In genomic region chr1:26275580-26276431, GRCh38 we compare ENCODE assay signal across 8 cellular contexts. TPM values are rescaled to one million over a fixed set of nuclear protein-coding genes. Genes with fewer than 3 reads are reported as not detected.
DNase-seq lines count a peak whose midpoint lies in the region; ATAC-seq and TF ChIP-seq lines count a peak whose summit lies in the region.

No MANE protein-coding gene starts in this region.

- no peaks in the 10 kb centered on the region for H3K27me3 Mint-ChIP-seq in activated T-helper 1 cell treated with anti-CD3 and anti-CD28 coated beads, Interleukin-12 subunit alpha, Interleukin-12 subunit beta, Interleukin-2, Interleukin-4 antibody, amounts not matched to agents 30 ng/mL and 10 ng/mL and 1 ng/mL, durations not matched to agents 14 hours and 24 hours and 36 hours (ENCODE audit: insufficient read depth)
- no peaks in the 10 kb centered on the region for H3K27me3 Mint-ChIP-seq in naive thymus-derived CD8-positive, alpha-beta T cell

- H3K27ac Mint-ChIP-seq in activated T-helper 1 cell treated with anti-CD3 and anti-CD28 coated beads, Interleukin-12 subunit alpha, Interleukin-12 subunit beta, Interleukin-2, Interleukin-4 antibody, amounts not matched to agents 30 ng/mL and 10 ng/mL and 1 ng/mL, durations not matched to agents 14 hours and 24 hours and 36 hours = peak overlapping the region; percentile 97
- H3K27ac Mint-ChIP-seq in naive thymus-derived CD8-positive, alpha-beta T cell = peak overlapping the region; percentile 57 to 98 (median 94)

- POLR2A ChIA-PET in naive thymus-derived CD8-positive, alpha-beta T cell (lab: Charles Lee) = interaction anchor here (0.6 to 30.4 kb wide), 8 partner anchors 13 to 199 kb away, joined by 3 to 2161 read pairs (median 4); partner anchors contain the start of genes CD52, HMGN2 and UBXN11

- H3K4me1 Mint-ChIP-seq in activated T-helper 1 cell treated with anti-CD3 and anti-CD28 coated beads, Interleukin-12 subunit alpha, Interleukin-12 subunit beta, Interleukin-2, Interleukin-4 antibody, amounts not matched to agents 30 ng/mL and 10 ng/mL and 1 ng/mL, durations not matched to agents 14 hours and 24 hours and 36 hours (ENCODE audit: low read depth) = peaks cover 56% of the 10 kb centered on the region
- H3K4me1 Mint-ChIP-seq in naive thymus-derived CD8-positive, alpha-beta T cell = peaks cover 22 to 58% (median 52%) of the 10 kb centered on the region in 4 donors

- peak; percentile 47 to 51 for ATAC-seq in naive thymus-derived CD8-positive, alpha-beta T cell
- ATAC-seq in GM21360 (IDR thresholded peaks at IDR 0.05; ENCODE audit: unreplicated experiment) = no peak

- DNase-seq in DMS114 treated with DMSO at 0.1 percent for 48 hours (lab: John Stamatoyannopoulos, UW; ENCODE audit: unreplicated experiment) (peak; percentile 71), HPDE6-E6E7 (ENCODE audit: extremely low spot score) (peak; percentile 83), fibroblast of gingiva (ENCODE audit: low read depth) (peak; percentile 94)
- DNase-seq in activated T-helper 1 cell treated with anti-CD3 and anti-CD28 coated beads, Interleukin-12 subunit alpha, Interleukin-12 subunit beta, Interleukin-2, Interleukin-4 antibody, amounts not matched to agents 30 ng/mL and 10 ng/mL and 1 ng/mL, durations not matched to agents 14 hours and 24 hours and 36 hours (ENCODE audit: low spot score) = peak; percentile 64
- peak; percentile 61 to 85 (median 74) for DNase-seq in naive thymus-derived CD8-positive, alpha-beta T cell
- DNase-seq in stimulated activated naive CD4-positive, alpha-beta T cell (lab: John Stamatoyannopoulos, UW) = peak; percentile 49 to 77 (median 70)

- H3K4me3 Mint-ChIP-seq in activated T-helper 1 cell treated with anti-CD3 and anti-CD28 coated beads, Interleukin-12 subunit alpha, Interleukin-12 subunit beta, Interleukin-2, Interleukin-4 antibody, amounts not matched to agents 30 ng/mL and 10 ng/mL and 1 ng/mL, durations not matched to agents 14 hours and 24 hours and 36 hours = peak overlapping the region; percentile 74
- H3K4me3 Mint-ChIP-seq in naive thymus-derived CD8-positive, alpha-beta T cell = peak overlapping the region in 9 of 10 donors; percentile 24 to 81 (median 69)

- intact Hi-C loops in activated T-helper 1 cell treated with anti-CD3 and anti-CD28 coated beads, Interleukin-12 subunit alpha, Interleukin-12 subunit beta, Interleukin-2, Interleukin-4 antibody, amounts not matched to agents 30 ng/mL and 10 ng/mL and 1 ng/mL, durations not matched to agents 14 hours and 24 hours and 36 hours (cut with micrococcal nuclease) = loop anchor here (1.0 to 2.0 kb wide), 10 partner anchors 8 to 165 kb away; partner anchors contain the start of genes CEP85, PDIK1L and UBXN11

- H3K36me3 Mint-ChIP-seq in activated T-helper 1 cell treated with anti-CD3 and anti-CD28 coated beads, Interleukin-12 subunit alpha, Interleukin-12 subunit beta, Interleukin-2, Interleukin-4 antibody, amounts not matched to agents 30 ng/mL and 10 ng/mL and 1 ng/mL, durations not matched to agents 14 hours and 24 hours and 36 hours (ENCODE audit: low read depth) = peaks cover 38% of the 10 kb centered on the region
- peaks cover 0 to 29% (median 6%) of the 10 kb centered on the region in 3 donors for H3K36me3 Mint-ChIP-seq in naive thymus-derived CD8-positive, alpha-beta T cell

- H3K9me3 Mint-ChIP-seq in activated T-helper 1 cell treated with anti-CD3 and anti-CD28 coated beads, Interleukin-12 subunit alpha, Interleukin-12 subunit beta, Interleukin-2, Interleukin-4 antibody, amounts not matched to agents 30 ng/mL and 10 ng/mL and 1 ng/mL, durations not matched to agents 14 hours and 24 hours and 36 hours = no peaks in the 10 kb centered on the region
- H3K9me3 Mint-ChIP-seq in naive thymus-derived CD8-positive, alpha-beta T cell = no peaks in the 10 kb centered on the region

TF ChIP-seq in PFSK-1, 5 proteins besides CTCF, POLR2A, EP300 and RAD21:
- TF ChIP-seq SIN3A (IDR thresholded peaks at IDR 0.05; ENCODE audit: borderline replicate concordance, insufficient read depth, low read length) (peak; percentile 47; the same call in 1 of the 2 replicates), POLR2AphosphoS5 (IDR thresholded peaks at IDR 0.05; ENCODE audit: low read depth, low read length) (no peak)

RNA-seq across cellular contexts. Expression of gene SH3BGRL3, which starts 4.1 kb away (rescaled TPM):
- 129 TPM for polyA plus RNA-seq in PFSK-1 (2012; ENCODE audit: insufficient read length, low read depth)
- total RNA-seq in activated T-helper 1 cell treated with anti-CD3 and anti-CD28 coated beads, Interleukin-12 subunit alpha, Interleukin-12 subunit beta, Interleukin-2, Interleukin-4 antibody, amounts not matched to agents 30 ng/mL and 10 ng/mL and 1 ng/mL, durations not matched to agents 14 hours and 24 hours and 36 hours = 551 and 575 TPM in 2 replicates
- 100 to 1,000 TPM; 250 to 255 TPM for total RNA-seq in naive thymus-derived CD8-positive, alpha-beta T cell
- polyA plus RNA-seq in naive thymus-derived CD8-positive, alpha-beta T cell = 100 to 1,000 TPM; 805 to 925 (median 916) TPM

RNA-seq across cellular contexts. Expression of gene UBXN11, which starts 30.6 kb away (rescaled TPM):
- polyA plus RNA-seq in PFSK-1 (2012; ENCODE audit: insufficient read length, low read depth) = 8.9 TPM
- total RNA-seq in activated T-helper 1 cell treated with anti-CD3 and anti-CD28 coated beads, Interleukin-12 subunit alpha, Interleukin-12 subunit beta, Interleukin-2, Interleukin-4 antibody, amounts not matched to agents 30 ng/mL and 10 ng/mL and 1 ng/mL, durations not matched to agents 14 hours and 24 hours and 36 hours = 14.8 and 22.1 TPM in 2 replicates
- total RNA-seq in naive thymus-derived CD8-positive, alpha-beta T cell = 100 to 1,000 TPM; 121 to 129 TPM
- 10 to 100 TPM in 2 of 3 donors, 1 to 10 TPM in 1; 9.1 to 14.7 (median 12.4) TPM for polyA plus RNA-seq in naive thymus-derived CD8-positive, alpha-beta T cell

RNA-seq across cellular contexts. Expression of gene CEP85, which starts 41.8 kb away (rescaled TPM):
- 10.1 TPM for polyA plus RNA-seq in PFSK-1 (2012; ENCODE audit: insufficient read length, low read depth)
- 37.0 and 37.1 TPM in 2 replicates for total RNA-seq in activated T-helper 1 cell treated with anti-CD3 and anti-CD28 coated beads, Interleukin-12 subunit alpha, Interleukin-12 subunit beta, Interleukin-2, Interleukin-4 antibody, amounts not matched to agents 30 ng/mL and 10 ng/mL and 1 ng/mL, durations not matched to agents 14 hours and 24 hours and 36 hours
- 10 to 100 TPM; 18.8 to 21.9 TPM for total RNA-seq in naive thymus-derived CD8-positive, alpha-beta T cell
- polyA plus RNA-seq in naive thymus-derived CD8-positive, alpha-beta T cell = 1 to 10 TPM; 3.9 to 9.8 (median 5.1) TPM

RNA-seq across cellular contexts. Expression of gene CD52, which starts 42.0 kb away (rescaled TPM):
- not detected for polyA plus RNA-seq in PFSK-1 (2012; ENCODE audit: insufficient read length, low read depth)
- total RNA-seq in activated T-helper 1 cell treated with anti-CD3 and anti-CD28 coated beads, Interleukin-12 subunit alpha, Interleukin-12 subunit beta, Interleukin-2, Interleukin-4 antibody, amounts not matched to agents 30 ng/mL and 10 ng/mL and 1 ng/mL, durations not matched to agents 14 hours and 24 hours and 36 hours = 394 and 411 TPM in 2 replicates
- 100 to 1,000 TPM; 772 to 847 TPM for total RNA-seq in naive thymus-derived CD8-positive, alpha-beta T cell
- polyA plus RNA-seq in naive thymus-derived CD8-positive, alpha-beta T cell = 1,000 to 10,000 TPM; 6,330 to 6,863 (median 6,804) TPM
